ENCODE assay signal across 2 cellular contexts in genomic region chrX:1392376-1393130, GRCh38.
TF ChIP-seq lines count a peak whose summit lies in the region.

No MANE protein-coding gene starts in this region.

TF ChIP-seq in GM23338, 12 proteins besides CTCF, POLR2A, EP300 and RAD21:
- TF ChIP-seq ETS1 (IDR thresholded peaks at IDR 0.05) (peak; percentile 58), ZNF462 (CRISPR knock-in tag; IDR thresholded peaks at IDR 0.05) (no peak), NANOG (IDR thresholded peaks at IDR 0.05; ENCODE audit: borderline replicate concordance) (no peak), POLR2AphosphoS5 (IDR thresholded peaks at IDR 0.05; ENCODE audit: low read depth) (peak; percentile 44; the same call in 1 of the 2 replicates), CREB1 (CRISPR knock-in tag; IDR thresholded peaks at IDR 0.05; ENCODE audit: low read depth) (no peak; the same call in 1 of the 2 replicates)

TF ChIP-seq in K562, 482 proteins besides CTCF, POLR2A, EP300 and RAD21 (continues in another document):
- TF ChIP-seq ZNF354B (CRISPR knock-in tag; IDR thresholded peaks at IDR 0.05) (no peak), SIRT6 (IDR thresholded peaks at IDR 0.05; ENCODE audit: low read depth, low read length) (no peak), NR1H2 (CRISPR knock-in tag; IDR thresholded peaks at IDR 0.05) (no peak), OTX1 (CRISPR knock-in tag; IDR thresholded peaks at IDR 0.05) (peak; percentile 74; the same call in 1 of the 2 replicates), BACH1 (tag; IDR thresholded peaks at IDR 0.05) (peak; percentile 54; the same call in 1 of the 2 replicates), HCFC1 (IDR thresholded peaks at IDR 0.05; ENCODE audit: low read depth, low read length) (peak; percentile 58), SMARCA4 (IDR thresholded peaks at IDR 0.05) (no peak), SMARCC2 (IDR thresholded peaks at IDR 0.05; ENCODE audit: low read depth) (no peak), HMG20A (CRISPR knock-in tag; conservative IDR thresholded peaks at IDR 0.05) (no peak), PHB2 (IDR thresholded peaks at IDR 0.05; ENCODE audit: low read depth) (no peak), ZNF24 (IDR thresholded peaks at IDR 0.05) (no peak), ZFP30 (CRISPR knock-in tag; IDR thresholded peaks at IDR 0.05; ENCODE audit: borderline replicate concordance) (no peak), NFATC3 (IDR thresholded peaks at IDR 0.05) (no peak), CREBBP (IDR thresholded peaks at IDR 0.05; ENCODE audit: low read depth, low read length) (no peak), STAT6 (CRISPR knock-in tag; IDR thresholded peaks at IDR 0.05) (no peak), PHF20 (IDR thresholded peaks at IDR 0.05; ENCODE audit: partially characterized antibody) (no peak), ZC3H11A (IDR thresholded peaks at IDR 0.05; ENCODE audit: low read depth, low read length) (no peak), ZNF143 (CRISPR knock-in tag; IDR thresholded peaks at IDR 0.05) (no peak; the same call in 1 of the 2 replicates), BRD4 (IDR thresholded peaks at IDR 0.05) (no peak), BMI1 (IDR thresholded peaks at IDR 0.05; ENCODE audit: low read length) (no peak), ATF7 (IDR thresholded peaks at IDR 0.05) (peak; percentile 22; the same call in 1 of the 2 replicates), CEBPZ (IDR thresholded peaks at IDR 0.05; ENCODE audit: borderline replicate concordance, low read depth, low read length) (no peak), NCOA4 (IDR thresholded peaks at IDR 0.05; ENCODE audit: partially characterized antibody) (no peak), ARID3B (CRISPR knock-in tag; IDR thresholded peaks at IDR 0.05; ENCODE audit: borderline replicate concordance) (no peak), ZNF507 (tag; conservative IDR thresholded peaks at IDR 0.05) (no peak), SMAD3 (CRISPR knock-in tag; conservative IDR thresholded peaks at IDR 0.05) (peak; percentile 84; the same call in 1 of the 2 replicates), NFXL1 (CRISPR knock-in tag; IDR thresholded peaks at IDR 0.05) (no peak), HNRNPLL (IDR thresholded peaks at IDR 0.05; ENCODE audit: low read depth, low read length, poor library complexity, severe bottlenecking) (no peak), COPS2 (conservative IDR thresholded peaks at IDR 0.05) (no peak), POLR3G (IDR thresholded peaks at IDR 0.05; ENCODE audit: extremely low read depth, insufficient read length, insufficient replicate concordance) (no peak), ZFP36 (IDR thresholded peaks at IDR 0.05; ENCODE audit: low read depth, low read length, partially characterized antibody) (no peak), ZNF311 (CRISPR knock-in tag; IDR thresholded peaks at IDR 0.05) (no peak), THAP7 (CRISPR knock-in tag; IDR thresholded peaks at IDR 0.05) (peak; percentile 79; the same call in 1 of the 2 replicates), BCOR (IDR thresholded peaks at IDR 0.05) (no peak), GTF2A2 (tag; IDR thresholded peaks at IDR 0.05) (no peak), ZBTB43 (CRISPR knock-in tag; IDR thresholded peaks at IDR 0.05) (no peak), DPF2 (IDR thresholded peaks at IDR 0.05) (no peak), NCOR1 (IDR thresholded peaks at IDR 0.05) (no peak), THRB (CRISPR knock-in tag; conservative IDR thresholded peaks at IDR 0.05) (0 out of 2 replicates have a peak, but pooled peaks have one; percentile 18), MEF2A (IDR thresholded peaks at IDR 0.05; ENCODE audit: control insufficient read depth, low read depth, low read length) (no peak), TEAD4 (IDR thresholded peaks at IDR 0.05; ENCODE audit: low read length) (no peak), TEAD4 (CRISPR knock-in tag; IDR thresholded peaks at IDR 0.05; ENCODE audit: borderline replicate concordance) (no peak), DEAF1 (CRISPR knock-in tag; IDR thresholded peaks at IDR 0.05) (no peak), MCM5 (IDR thresholded peaks at IDR 0.05; ENCODE audit: low read depth) (no peak), WHSC1 (IDR thresholded peaks at IDR 0.05; ENCODE audit: low read length) (no peak), ZNF699 (CRISPR knock-in tag; IDR thresholded peaks at IDR 0.05; ENCODE audit: insufficient replicate concordance) (no peak), PTBP1 (IDR thresholded peaks at IDR 0.05; ENCODE audit: low read depth, low read length) (no peak), ZNF174 (CRISPR knock-in tag; IDR thresholded peaks at IDR 0.05) (no peak), KDM5B (IDR thresholded peaks at IDR 0.05; ENCODE audit: insufficient replicate concordance, low read depth, low read length) (no peak), RBM17 (IDR thresholded peaks at IDR 0.05; ENCODE audit: borderline replicate concordance, low read depth, low read length) (no peak), TCFL5 (CRISPR knock-in tag; conservative IDR thresholded peaks at IDR 0.05) (no peak), HES1 (IDR thresholded peaks at IDR 0.05; ENCODE audit: low read depth) (no peak), TRIM24 (IDR thresholded peaks at IDR 0.05) (no peak), PATZ1 (CRISPR knock-in tag; IDR thresholded peaks at IDR 0.05; ENCODE audit: borderline replicate concordance) (no peak), POLR2AphosphoS2 (IDR thresholded peaks at IDR 0.05; ENCODE audit: low read length) (no peak), NR4A1 (CRISPR knock-in tag; IDR thresholded peaks at IDR 0.05) (peak; percentile 93), NR4A1 (tag; IDR thresholded peaks at IDR 0.05) (peak; percentile 95), TOE1 (IDR thresholded peaks at IDR 0.05; ENCODE audit: borderline replicate concordance) (no peak), TOE1 (CRISPR knock-in tag; IDR thresholded peaks at IDR 0.05; ENCODE audit: borderline replicate concordance, low read depth) (no peak), DMBX1 (CRISPR knock-in tag; IDR thresholded peaks at IDR 0.05; ENCODE audit: borderline replicate concordance) (peak; percentile 78; the same call in 1 of the 2 replicates), XRCC5 (IDR thresholded peaks at IDR 0.05; ENCODE audit: low read depth, low read length) (no peak)
